In the genomic region with DNA sequence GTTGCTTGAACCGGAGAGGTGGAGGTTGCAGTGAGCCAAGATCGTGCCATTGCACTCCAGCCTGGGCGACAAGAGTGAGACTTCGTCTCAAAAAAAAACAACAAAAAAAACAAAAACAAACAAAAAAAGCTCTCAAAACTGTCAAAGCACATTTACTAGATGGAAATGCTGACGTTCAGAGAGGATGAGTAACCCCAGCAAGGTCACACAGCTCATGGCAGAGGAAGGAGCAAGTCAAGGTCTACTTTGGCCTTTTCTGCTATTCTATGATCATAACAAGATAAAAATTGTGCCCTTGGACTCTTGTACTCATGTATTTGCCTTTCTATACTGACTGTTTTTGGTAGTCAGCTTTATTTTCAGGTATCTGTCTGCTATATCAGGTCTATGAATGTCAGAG, we compare ENCODE assay signal across 30 cellular contexts.
"Had no signal": no experiment of that assay in that cellular context is flagged by ENCODE, and none has a peak within 500 bp of the region (broad histone marks: within the 10 kb centered on the region; RNA-seq: fewer than 3 reads in every experiment).

No MANE protein-coding gene starts in this region.

- FAIRE-seq: astrocyte, bronchial epithelial cell had no signal

- H3K4me1 ChIP-seq: foreskin keratinocyte, gastrocnemius medialis, heart left ventricle had no signal

- H3K9me3 ChIP-seq: esophagus muscularis mucosa, gastrocnemius medialis, heart left ventricle had no signal

- H3K36me3 ChIP-seq: brain microvascular endothelial cell, esophagus muscularis mucosa, gastrocnemius medialis, heart left ventricle had no signal

- H3K4me3 ChIP-seq: coronary artery, dorsolateral prefrontal cortex, esophagus muscularis mucosa, gastrocnemius medialis, heart left ventricle had no signal

- DNase-seq: activated CD4-positive, alpha-beta memory T cell treated with anti-CD3 and anti-CD28 coated beads for 36 hours; activated CD4-positive, alpha-beta T cell treated with anti-CD3 and anti-CD28 coated beads for 36 hours; activated CD4-positive, alpha-beta T cell treated with anti-CD3 and anti-CD28 coated beads, Interleukin-2, amount 10 ng/mL, durations not matched to agents 24 days and 14 days; activated CD4-positive, CD25-positive, alpha-beta regulatory T cell; activated CD4-positive, CD25-positive, alpha-beta regulatory T cell treated with anti-CD3 and anti-CD28 coated beads, Interleukin-2, amount 50 U/mL, for 72 hours; activated CD8-positive, alpha-beta memory T cell treated with anti-CD3 and anti-CD28 coated beads, Interleukin-2, amount 10 ng/mL, durations not matched to agents 7 days and 5 days; activated CD8-positive, alpha-beta memory T cell treated with anti-CD3 and anti-CD28 coated beads, Interleukin-2, amount 50 U/mL, for 4 hours; activated CD8-positive, alpha-beta T cell treated with anti-CD3 and anti-CD28 coated beads, Interleukin-2, amount 10 ng/mL, durations not matched to agents 7 days and 5 days; activated gamma-delta T cell; activated naive CD4-positive, alpha-beta T cell; activated naive CD4-positive, alpha-beta T cell treated with anti-CD3 and anti-CD28 coated beads, Interleukin-2, amount 10 ng/mL, durations not matched to agents 7 days and 5 days; activated naive CD8-positive, alpha-beta T cell treated with anti-CD3 and anti-CD28 coated beads, Interleukin-2, amount 10 ng/mL, durations not matched to agents 7 days and 5 days; activated T-cell treated with anti-CD3 and anti-CD28 coated beads, Interleukin-2, amount 50 U/mL, for 1 hour; activated T-cell treated with anti-CD3 and anti-CD28 coated beads, Interleukin-2, amount 50 U/mL, for 48 hours; amniotic stem cell; anterior cingulate cortex; brain microvascular endothelial cell; dorsolateral prefrontal cortex; effector memory CD8-positive, alpha-beta T cell; erythroblast; foreskin keratinocyte; gastrocnemius medialis; glutamatergic neuron; heart left ventricle; T-helper 2 cell had no signal

- H3K27me3 ChIP-seq: brain microvascular endothelial cell, dorsolateral prefrontal cortex, esophagus muscularis mucosa, foreskin keratinocyte, gastrocnemius medialis, heart left ventricle had no signal

- H3K27ac ChIP-seq: brain microvascular endothelial cell, coronary artery, dorsolateral prefrontal cortex, esophagus muscularis mucosa, foreskin keratinocyte, gastrocnemius medialis, heart left ventricle had no signal

- ATAC-seq: activated CD4-positive, alpha-beta T cell treated with anti-CD3 and anti-CD28 coated beads for 36 hours; activated CD8-positive, alpha-beta memory T cell treated with anti-CD3 and anti-CD28 coated beads, Interleukin-2, amount 10 ng/mL, durations not matched to agents 7 days and 5 days; activated CD8-positive, alpha-beta T cell treated with anti-CD3 and anti-CD28 coated beads, Interleukin-2, amount 10 ng/mL, durations not matched to agents 7 days and 5 days; activated naive CD4-positive, alpha-beta T cell treated with anti-CD3 and anti-CD28 coated beads, Interleukin-2, amount 50 U/mL, for 72 hours; effector memory CD8-positive, alpha-beta T cell; foreskin keratinocyte; gastrocnemius medialis; heart left ventricle had no signal
